In genomic region chr10:5764422-5765297, GRCh38 we compare ENCODE assay signal across 1 cellular context.
TF ChIP-seq lines count a peak whose summit lies in the region.

No MANE protein-coding gene starts in this region.

TF ChIP-seq in GM23338, 12 proteins besides CTCF, POLR2A, EP300 and RAD21 (continued from another document):
- TF ChIP-seq ZNF462 (CRISPR knock-in tag; IDR thresholded peaks at IDR 0.05) (no peak), NANOG (IDR thresholded peaks at IDR 0.05; ENCODE audit: borderline replicate concordance) (no peak), ZNF114 (CRISPR knock-in tag; IDR thresholded peaks at IDR 0.05) (no peak), POLR2AphosphoS5 (IDR thresholded peaks at IDR 0.05; ENCODE audit: low read depth) (no peak), ETS1 (IDR thresholded peaks at IDR 0.05) (no peak), EZH2phosphoT487 (IDR thresholded peaks at IDR 0.05; ENCODE audit: unreplicated experiment) (no peak)
- TF ChIP-seq, protein P1, sequence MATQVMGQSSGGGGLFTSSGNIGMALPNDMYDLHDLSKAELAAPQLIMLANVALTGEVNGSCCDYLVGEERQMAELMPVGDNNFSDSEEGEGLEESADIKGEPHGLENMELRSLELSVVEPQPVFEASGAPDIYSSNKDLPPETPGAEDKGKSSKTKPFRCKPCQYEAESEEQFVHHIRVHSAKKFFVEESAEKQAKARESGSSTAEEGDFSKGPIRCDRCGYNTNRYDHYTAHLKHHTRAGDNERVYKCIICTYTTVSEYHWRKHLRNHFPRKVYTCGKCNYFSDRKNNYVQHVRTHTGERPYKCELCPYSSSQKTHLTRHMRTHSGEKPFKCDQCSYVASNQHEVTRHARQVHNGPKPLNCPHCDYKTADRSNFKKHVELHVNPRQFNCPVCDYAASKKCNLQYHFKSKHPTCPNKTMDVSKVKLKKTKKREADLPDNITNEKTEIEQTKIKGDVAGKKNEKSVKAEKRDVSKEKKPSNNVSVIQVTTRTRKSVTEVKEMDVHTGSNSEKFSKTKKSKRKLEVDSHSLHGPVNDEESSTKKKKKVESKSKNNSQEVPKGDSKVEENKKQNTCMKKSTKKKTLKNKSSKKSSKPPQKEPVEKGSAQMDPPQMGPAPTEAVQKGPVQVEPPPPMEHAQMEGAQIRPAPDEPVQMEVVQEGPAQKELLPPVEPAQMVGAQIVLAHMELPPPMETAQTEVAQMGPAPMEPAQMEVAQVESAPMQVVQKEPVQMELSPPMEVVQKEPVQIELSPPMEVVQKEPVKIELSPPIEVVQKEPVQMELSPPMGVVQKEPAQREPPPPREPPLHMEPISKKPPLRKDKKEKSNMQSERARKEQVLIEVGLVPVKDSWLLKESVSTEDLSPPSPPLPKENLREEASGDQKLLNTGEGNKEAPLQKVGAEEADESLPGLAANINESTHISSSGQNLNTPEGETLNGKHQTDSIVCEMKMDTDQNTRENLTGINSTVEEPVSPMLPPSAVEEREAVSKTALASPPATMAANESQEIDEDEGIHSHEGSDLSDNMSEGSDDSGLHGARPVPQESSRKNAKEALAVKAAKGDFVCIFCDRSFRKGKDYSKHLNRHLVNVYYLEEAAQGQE (IDR thresholded peaks at IDR 0.05; ENCODE audit: unreplicated experiment) = no peak
